18 cellular contexts compared by ENCODE assay signal in genomic region chr9:132116583-132116982, GRCh38. TPM values are rescaled to one million over a fixed set of nuclear protein-coding genes. Genes with fewer than 3 reads are reported as not detected.
DNase-seq lines count a peak whose midpoint lies in the region; ATAC-seq, FAIRE-seq and TF ChIP-seq lines count a peak whose summit lies in the region.
"Had no signal": no experiment of that assay in that cellular context is flagged by ENCODE, and none has a peak within 500 bp of the region (broad histone marks: within the 10 kb centered on the region; RNA-seq: fewer than 3 reads in every experiment).

No MANE protein-coding gene starts in this region.

- TF ChIP-seq POLR2A in stomach (IDR thresholded peaks at IDR 0.05), result no peak
- no peak for TF ChIP-seq POLR2A in H54 (IDR thresholded peaks at IDR 0.05; ENCODE audit: low read depth, low read length)

- H3K36me3 ChIP-seq in Karpas-422 (ENCODE audit: insufficient read depth, low read length), result no peaks in the 10 kb centered on the region
- H3K36me3 ChIP-seq in bronchial epithelial cell (ENCODE audit: control insufficient read depth, insufficient read depth, low read length), result no peaks in the 10 kb centered on the region
- no peaks in the 10 kb centered on the region for H3K36me3 ChIP-seq in stomach
- H3K36me3 ChIP-seq: BLaER1 treated with 17β-estradiol and CSF1 and Interleukin-3, amounts not matched to agents 10 nM and 100 nM had no signal

- H3K27ac ChIP-seq in Karpas-422 (ENCODE audit: low read length), result no peak overlapping the region
- no peak overlapping the region for H3K27ac ChIP-seq in stomach
- H3K27ac ChIP-seq: BLaER1 treated with 17β-estradiol and CSF1 and Interleukin-3, amounts not matched to agents 10 nM and 100 nM had no signal

- H3K27me3 ChIP-seq in Karpas-422 (ENCODE audit: low read length), result no peaks in the 10 kb centered on the region
- H3K27me3 ChIP-seq in bronchial epithelial cell (ENCODE audit: control insufficient read depth, insufficient read depth, low read length), result peaks cover 5% of the 10 kb centered on the region
- peaks cover 0 to 77% (median under 1%) of the 10 kb centered on the region in 3 donors for H3K27me3 ChIP-seq in stomach
- H3K27me3 ChIP-seq: BLaER1 treated with 17β-estradiol and CSF1 and Interleukin-3, amounts not matched to agents 10 nM and 100 nM had no signal

- no peaks in the 10 kb centered on the region for H3K79me2 ChIP-seq in Karpas-422 (ENCODE audit: low read length)

- no peak for TF ChIP-seq EP300 in stomach (IDR thresholded peaks at IDR 0.05)

- WGBS in stomach, 5 donors, result 61 to 90% (median 64%) methylated on average over 3 of the region's 3 CpGs

- H3K4me3 ChIP-seq in Karpas-422 (ENCODE audit: low read length), result no peak overlapping the region
- H3K4me3 ChIP-seq in bronchial epithelial cell (ENCODE audit: low read depth, low read length), result no peak overlapping the region
- no peak overlapping the region for H3K4me3 ChIP-seq in stomach
- H3K4me3 ChIP-seq: BLaER1 treated with 17β-estradiol and CSF1 and Interleukin-3, amounts not matched to agents 10 nM and 100 nM had no signal

- H3K4me1 ChIP-seq in Karpas-422 (ENCODE audit: low read length) (no peaks in the 10 kb centered on the region), stomach (no peaks in the 10 kb centered on the region)

- DNase-seq in Karpas-422, result peak; percentile 25
- DNase-seq in NCI-H1105 treated with DMSO at 0.1 percent for 48 hours (lab: John Stamatoyannopoulos, UW), result peak; percentile 77
- peak; percentile 19 for DNase-seq in NCI-H69 (lab: John Stamatoyannopoulos, UW)
- DNase-seq in bronchial epithelial cell (ENCODE audit: low read depth), result peak; percentile 25
- no peak for DNase-seq in stomach
- DNase-seq in H54 (ENCODE audit: insufficient read length, low spot score), result no peak
- DNase-seq in DMS 273 treated with DMSO at 0.1 percent for 48 hours (lab: John Stamatoyannopoulos, UW), result no peak
- DNase-seq: Calu3; CD8-positive, alpha-beta T cell; DMS79; GDM1; GOT3; H9; IMR-90 had no signal

- H3K4me2 ChIP-seq in Karpas-422 (ENCODE audit: low read depth, low read length, poor library complexity, severe bottlenecking), result no peak overlapping the region
- H3K4me2 ChIP-seq: BLaER1 treated with 17β-estradiol and CSF1 and Interleukin-3, amounts not matched to agents 10 nM and 100 nM had no signal

- no peak overlapping the region for H2AFZ ChIP-seq in Karpas-422 (ENCODE audit: low read length)

- no peaks in the 10 kb centered on the region for H3K9me3 ChIP-seq in Karpas-422 (ENCODE audit: low read length)
- no peaks in the 10 kb centered on the region for H3K9me3 ChIP-seq in stomach

- no peak for ATAC-seq in GM19035 (IDR thresholded peaks at IDR 0.05; ENCODE audit: unreplicated experiment)
- ATAC-seq: CD8-positive, alpha-beta T cell had no signal

- H3K9ac ChIP-seq in Karpas-422 (ENCODE audit: low read length), result no peak overlapping the region
- H3K9ac ChIP-seq: BLaER1 treated with 17β-estradiol and CSF1 and Interleukin-3, amounts not matched to agents 10 nM and 100 nM had no signal

- no peaks in the 10 kb centered on the region for H4K20me1 ChIP-seq in Karpas-422 (ENCODE audit: insufficient read depth, low read depth, low read length)
- H4K20me1 ChIP-seq: BLaER1 treated with 17β-estradiol and CSF1 and Interleukin-3, amounts not matched to agents 10 nM and 100 nM had no signal

- no peak for FAIRE-seq in bronchial epithelial cell (lab: Jason Lieb, UNC)
- no peak for FAIRE-seq in H54 (lab: Jason Lieb, UNC)
- FAIRE-seq: GM12892, HTR-8/SVneo had no signal

- no peak for TF ChIP-seq CTCF in bronchial epithelial cell (IDR thresholded peaks at IDR 0.05; ENCODE audit: insufficient read depth, low read length, severe bottlenecking)
- TF ChIP-seq CTCF in stomach (IDR thresholded peaks at IDR 0.05), result no peak

- intact Hi-C loops in stomach (cut with DNase I; ENCODE audit: low total_unique reads), result no loop called here

- no peaks in the 10 kb centered on the region for H3K9me2 ChIP-seq in Karpas-422 (replicated peaks; ENCODE audit: insufficient read depth, low read length)

RNA-seq across cellular contexts. Expression of gene MED27, which starts 36.9 kb away (rescaled TPM):
- 14.7 and 19.8 TPM in 2 replicates for total RNA-seq in Karpas-422 (2014; rRNA removed; shearing (Covaris generic); ENCODE audit: low replicate concordance)
- total RNA-seq in bronchial epithelial cell (10.5 and 19.3 TPM in 2 replicates), stomach (10 to 100 TPM in 3 of 5 donors, 1 to 10 TPM in 1, under 1 TPM in 1; 0.87 to 21.9 (median 10.8) TPM)
- polyA plus RNA-seq in stomach, result 10 to 100 TPM; 12.5 to 13.1 (median 12.8) TPM

RNA-seq across cellular contexts. Expression of gene NTNG2, which starts 45.3 kb away (rescaled TPM):
- total RNA-seq in Karpas-422 (2014; rRNA removed; shearing (Covaris generic); ENCODE audit: low replicate concordance), result 0.40 and 2.5 TPM in 2 replicates
- total RNA-seq in bronchial epithelial cell, result under 0.01 TPM in 1 of 2 replicates, not detected in the other
- total RNA-seq in stomach, result 1 to 10 TPM in 2 of 5 donors, under 1 TPM in 2, not detected in 1; under 0.01 to 8.1 (median 3.9) TPM
- polyA plus RNA-seq in stomach, result under 1 TPM; 0.20 to 0.37 (median 0.31) TPM
- total RNA-seq: Calu3 had no signal

Comparison
In these comparisons a context has a peak if more than half of its experiments do, and no peak if none do; other contexts are left out.
1. DNase-seq: peak in Karpas-422 (single experiment), NCI-H1105 treated with DMSO at 0.1 percent for 48 hours (single experiment), NCI-H69 (single experiment) and bronchial epithelial cell (single experiment); none in stomach (single experiment), H54 (single experiment) and DMS 273 treated with DMSO at 0.1 percent for 48 hours (single experiment).